ENCODE assay signal across 8 cellular contexts in the genomic region with DNA sequence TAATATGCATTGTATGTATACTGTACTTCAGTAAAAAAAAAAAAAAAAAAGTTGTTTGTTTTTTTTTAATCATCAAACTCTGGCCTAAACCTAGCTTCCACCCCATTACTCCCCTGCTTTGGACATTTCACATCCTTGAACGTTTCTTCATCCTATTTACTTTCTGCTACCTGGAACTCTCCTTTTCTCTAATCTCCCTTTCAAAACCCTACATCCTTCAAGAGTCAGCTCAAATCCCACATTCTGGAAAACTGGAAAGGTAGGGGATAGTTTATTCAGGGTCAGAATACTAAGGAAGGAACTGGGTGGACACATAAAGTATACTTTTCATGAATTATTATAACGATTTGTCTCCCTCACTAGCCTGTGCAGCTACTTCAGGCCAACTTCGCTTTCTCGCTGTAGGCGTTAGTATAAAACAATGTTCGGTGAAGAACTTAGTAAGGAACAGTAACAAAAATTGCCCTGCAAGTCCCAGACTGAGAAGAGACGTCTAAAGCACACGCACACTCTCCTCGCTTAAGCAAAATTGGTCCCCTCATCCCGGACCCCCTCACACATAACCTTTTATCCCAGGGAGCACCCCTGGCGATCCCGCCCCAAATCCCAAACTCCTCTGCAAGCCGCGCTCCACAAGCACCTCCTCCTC. TPM values are rescaled to one million over a fixed set of nuclear protein-coding genes. Genes with fewer than 3 reads are reported as not detected.
DNase-seq lines count a peak whose midpoint lies in the region; ATAC-seq and TF ChIP-seq lines count a peak whose summit lies in the region.

No MANE protein-coding gene starts in this region.

- H3K4me1 Mint-ChIP-seq in IgD-negative memory B cell, result peaks cover 10 to 18% (median 11%) of the 10 kb centered on the region in 3 donors

- DNase-seq in AG10803 (ENCODE audit: low read depth) (no peak), mammary epithelial cell (no peak), COLO829 (ENCODE audit: low spot score) (no peak), kidney tubule cell (ENCODE audit: low spot score) (no peak), UCSD-AML1 (lab: John Stamatoyannopoulos, UW; ENCODE audit: unreplicated experiment) (no peak)

- peak overlapping the region; percentile 98 for H2AFZ ChIP-seq in mammary epithelial cell (ENCODE audit: low read depth, low read length)

- H3K27me3 ChIP-seq in mammary epithelial cell (ENCODE audit: insufficient read depth, low read length) (no peaks in the 10 kb centered on the region), muscle layer of colon (ENCODE audit: control insufficient read depth in 1 of 2, insufficient read depth in 2 of 2, low read length in 2 of 2) (no peaks in the 10 kb centered on the region)

- peaks cover 20% of the 10 kb centered on the region for H3K79me2 ChIP-seq in mammary epithelial cell (ENCODE audit: insufficient read depth, low read length)

- H3K27ac ChIP-seq in mammary epithelial cell (ENCODE audit: insufficient read depth, low read depth, low read length) (peak overlapping the region; percentile 34), muscle layer of colon (ENCODE audit: low read depth, low read length) (peak overlapping the region; percentile 32)

- TSS peak; percentile 22 for BruUV-seq in mammary epithelial cell (replicated peaks; lab: Mats Ljungman, UMichigan)

- no peaks in the 10 kb centered on the region for H3K9me3 Mint-ChIP-seq in IgD-negative memory B cell

- H3K4me1 ChIP-seq in mammary epithelial cell (ENCODE audit: insufficient read depth, low read length), result peaks cover 6% of the 10 kb centered on the region
- H3K4me1 ChIP-seq in muscle layer of colon (ENCODE audit: insufficient read depth, low read length), result peaks cover 9% of the 10 kb centered on the region

- H3K4me2 ChIP-seq in mammary epithelial cell (ENCODE audit: insufficient read depth, low read depth, low read length), result peak overlapping the region; percentile 90

- dilution Hi-C loops in mammary epithelial cell (cut with HindIII; ENCODE audit: low sequenced_read_pairs), result no loop called here

- H3K36me3 ChIP-seq in mammary epithelial cell (ENCODE audit: insufficient read depth, low read length) (no peaks in the 10 kb centered on the region), muscle layer of colon (ENCODE audit: insufficient read depth, low read length) (no peaks in the 10 kb centered on the region)

- peak overlapping the region; percentile 85 to 97 (median 89) for H3K27ac Mint-ChIP-seq in IgD-negative memory B cell

- ATAC-seq in HG02623 (IDR thresholded peaks at IDR 0.05; ENCODE audit: unreplicated experiment), result no peak

- CTCF ChIA-PET in mammary epithelial cell (lab: Charles Lee; ENCODE audit: low non-redundant PET), result no interaction called here

- no peaks in the 10 kb centered on the region for H3K36me3 Mint-ChIP-seq in IgD-negative memory B cell

- peak overlapping the region; percentile 34 for H3K9ac ChIP-seq in mammary epithelial cell (ENCODE audit: insufficient read depth, low read length)
- H3K9ac ChIP-seq in muscle layer of colon (ENCODE audit: low read length), result peak overlapping the region; percentile 29

- H3K4me3 ChIP-seq in AG10803 (ENCODE audit: low read length), result peak overlapping the region; percentile 86
- peak overlapping the region; percentile 88 to 96 (median 92) for H3K4me3 ChIP-seq in mammary epithelial cell (replicated peaks in 1 of 3; ENCODE audit: insufficient read depth in 1 of 3, low read depth in 2 of 3, low read length in 3 of 3)
- peak overlapping the region; percentile 47 to 84 for H3K4me3 ChIP-seq in muscle layer of colon (ENCODE audit: low read depth in 1 of 2, low read length in 2 of 2)

- H4K20me1 ChIP-seq in mammary epithelial cell (ENCODE audit: insufficient read depth, low read length), result no peaks in the 10 kb centered on the region

- WGBS in mammary epithelial cell (ENCODE audit: low coverage, missing lambda C conversion rate), result 0% methylated on average over 6 of the region's 14 CpGs

- intact Hi-C loops in mammary epithelial cell (cut with micrococcal nuclease), result no loop called here

- peak overlapping the region; percentile 94 to 100 (median 98) for H3K4me3 Mint-ChIP-seq in IgD-negative memory B cell

- H3K27me3 Mint-ChIP-seq in IgD-negative memory B cell, result no peaks in the 10 kb centered on the region

- in situ Hi-C loops in mammary epithelial cell (cut with MboI; ENCODE audit: low sequenced_read_pairs in 2 of 2), result no loop called here

- H3K9me3 ChIP-seq in mammary epithelial cell (replicated peaks; ENCODE audit: insufficient read depth, low read length) (no peaks in the 10 kb centered on the region), muscle layer of colon (ENCODE audit: low read length) (no peaks in the 10 kb centered on the region)

- no peak for TF ChIP-seq CTCF in AG10803 (conservative IDR thresholded peaks at IDR 0.05; ENCODE audit: low read length)
- no peak for TF ChIP-seq CTCF in mammary epithelial cell (conservative IDR thresholded peaks at IDR 0.05 in 1 of 2, IDR thresholded peaks at IDR 0.05 in 1 of 2; ENCODE audit: extremely low read depth in 1 of 2, insufficient read depth in 1 of 2, low read depth in 1 of 2, low read length in 2 of 2)

RNA-seq across cellular contexts. Expression of gene PIGU, which starts 0.8 kb away (rescaled TPM):
- polyA plus RNA-seq in IgD-negative memory B cell (19.8 TPM), mammary epithelial cell (37.6 TPM)
- total RNA-seq in mammary epithelial cell, result 10 to 100 TPM; 10.5 to 15.2 TPM
- polyA minus RNA-seq in mammary epithelial cell, result 29.6 TPM

RNA-seq across cellular contexts. Expression of gene TP53INP2, which starts 28.0 kb away (rescaled TPM):
- 1.3 TPM for polyA plus RNA-seq in IgD-negative memory B cell
- 1 to 10 TPM; 2.5 to 4.4 TPM for total RNA-seq in mammary epithelial cell
- 1.2 TPM for polyA plus RNA-seq in mammary epithelial cell
- 3.9 TPM for polyA minus RNA-seq in mammary epithelial cell
